20 cellular contexts compared by ENCODE assay signal in the genomic region with DNA sequence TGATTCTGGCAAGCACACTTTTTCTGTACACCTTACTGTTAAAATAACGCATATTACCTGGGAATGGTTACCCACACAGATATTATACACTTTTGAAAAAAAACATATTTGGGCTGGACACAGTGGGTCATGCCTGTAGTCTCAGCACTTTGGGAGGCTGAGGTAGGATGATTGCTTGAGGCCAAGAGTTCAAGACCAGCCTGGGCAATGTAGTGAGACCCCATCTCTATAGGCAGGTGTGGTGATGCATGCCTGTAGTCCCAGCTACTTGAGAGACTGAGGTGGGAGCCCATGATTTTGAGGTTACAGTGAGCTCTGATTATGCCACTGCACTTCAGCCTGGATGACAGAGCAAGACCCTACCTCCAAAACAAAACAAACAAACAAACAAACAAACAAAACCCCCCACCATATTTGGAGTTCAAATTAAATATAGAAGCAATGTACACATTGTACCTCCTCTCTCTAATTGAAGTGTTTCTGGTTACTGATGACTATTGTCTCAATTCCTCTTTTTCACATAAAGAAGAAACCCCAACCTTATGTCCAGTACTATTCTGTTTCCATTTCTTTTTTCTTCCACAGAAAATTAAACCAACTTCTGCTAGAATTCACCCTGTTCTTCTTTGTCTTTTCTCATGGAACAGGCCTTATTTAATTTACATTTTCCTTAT.
DNase-seq lines count a peak whose midpoint lies in the region; ATAC-seq and TF ChIP-seq lines count a peak whose summit lies in the region.
"Had no signal": no experiment of that assay in that cellular context is flagged by ENCODE, and none has a peak within 500 bp of the region (broad histone marks: within the 10 kb centered on the region; RNA-seq: fewer than 3 reads in every experiment).

No MANE protein-coding gene starts in this region.

- no peaks in the 10 kb centered on the region for H3K36me3 ChIP-seq in heart left ventricle

- no peaks in the 10 kb centered on the region for H3K4me1 Mint-ChIP-seq in naive thymus-derived CD8-positive, alpha-beta T cell

- no peaks in the 10 kb centered on the region for H3K27me3 ChIP-seq in heart left ventricle

- intact Hi-C loops in heart left ventricle (cut with DNase I): loop anchor here in 1 of 10 donors (10.0 kb wide), 1 partner anchor 327 kb away; no protein-coding TSS in a partner anchor

- H3K27ac ChIP-seq in heart left ventricle: no peak overlapping the region
- H3K27ac ChIP-seq: C4-2B had no signal

- peaks cover 0 to 16% (median 5%) of the 10 kb centered on the region in 12 donors for H3K4me1 ChIP-seq in heart left ventricle

- no peak overlapping the region for H3K4me3 ChIP-seq in heart left ventricle

- H3K9me3 ChIP-seq in heart left ventricle: no peaks in the 10 kb centered on the region

- peaks cover 3 to 20% (median 10%) of the 10 kb centered on the region in 5 donors for H3K27me3 Mint-ChIP-seq in naive thymus-derived CD8-positive, alpha-beta T cell

- POLR2A ChIA-PET in naive thymus-derived CD8-positive, alpha-beta T cell (lab: Charles Lee): no interaction called here

- TF ChIP-seq CTCF in heart left ventricle (IDR thresholded peaks at IDR 0.05): no peak

- H3K4me3 Mint-ChIP-seq in naive thymus-derived CD8-positive, alpha-beta T cell: no peak overlapping the region
- H3K4me3 Mint-ChIP-seq: activated T-helper 1 cell treated with anti-CD3 and anti-CD28 coated beads, Interleukin-12 subunit alpha, Interleukin-12 subunit beta, Interleukin-2, Interleukin-4 antibody, amounts not matched to agents 30 ng/mL and 10 ng/mL and 1 ng/mL, durations not matched to agents 14 hours and 24 hours and 36 hours had no signal

- TF ChIP-seq POLR2A in heart left ventricle (IDR thresholded peaks at IDR 0.05): no peak

- DNase-seq in NOMO-1 treated with DMSO at 0.1 percent for 48 hours (lab: John Stamatoyannopoulos, UW; ENCODE audit: unreplicated experiment): peak; percentile 32
- DNase-seq in NOMO-1 treated with dmso at 0.1 percent for 144 hours (lab: John Stamatoyannopoulos, UW; ENCODE audit: unreplicated experiment): no peak
- DNase-seq in NCI-H2029 treated with DMSO at 0.1 percent for 48 hours (lab: John Stamatoyannopoulos, UW): no peak
- no peak for DNase-seq in naive thymus-derived CD8-positive, alpha-beta T cell
- DNase-seq in heart left ventricle: no peak
- DNase-seq in activated T-cell treated with anti-CD3 and anti-CD28 coated beads for 4 hours: no peak
- DNase-seq: 8988T; activated CD4-positive, alpha-beta T cell treated with anti-CD3 and anti-CD28 coated beads, Interleukin-2, amount 50 U/mL, for 48 hours; cerebellar nuclear complex; DMS79 treated with DMSO at 0.1 percent for 48 hours; Kasumi-1; naive B cell; NCI-H1436 treated with DMSO at 0.1 percent for 48 hours; NCI-H345; stimulated activated CD4-positive, alpha-beta T cell treated with anti-CD3 and anti-CD28 coated beads, Interleukin-15, amount 100 ng/mL, for 24 hours; substantia nigra had no signal

- H3K27ac Mint-ChIP-seq in naive thymus-derived CD8-positive, alpha-beta T cell: no peak overlapping the region
- H3K27ac Mint-ChIP-seq: activated T-helper 1 cell treated with anti-CD3 and anti-CD28 coated beads, Interleukin-12 subunit alpha, Interleukin-12 subunit beta, Interleukin-2, Interleukin-4 antibody, amounts not matched to agents 30 ng/mL and 10 ng/mL and 1 ng/mL, durations not matched to agents 14 hours and 24 hours and 36 hours; naive B cell had no signal

- H3K9me3 Mint-ChIP-seq in naive thymus-derived CD8-positive, alpha-beta T cell: no peaks in the 10 kb centered on the region
- H3K9me3 Mint-ChIP-seq: activated T-helper 1 cell treated with anti-CD3 and anti-CD28 coated beads, Interleukin-12 subunit alpha, Interleukin-12 subunit beta, Interleukin-2, Interleukin-4 antibody, amounts not matched to agents 30 ng/mL and 10 ng/mL and 1 ng/mL, durations not matched to agents 14 hours and 24 hours and 36 hours had no signal

- no peaks in the 10 kb centered on the region for H3K36me3 Mint-ChIP-seq in naive thymus-derived CD8-positive, alpha-beta T cell
- H3K36me3 Mint-ChIP-seq: naive B cell had no signal

- WGBS in heart left ventricle, 4 donors: 93 to 100% (median 99%) methylated on average over 1 of the region's 1 CpG

- ATAC-seq in HG02623 (IDR thresholded peaks at IDR 0.05; ENCODE audit: unreplicated experiment): peak; percentile 60
- ATAC-seq in HG03378 (IDR thresholded peaks at IDR 0.05; ENCODE audit: unreplicated experiment): peak; percentile 70
- ATAC-seq in naive thymus-derived CD8-positive, alpha-beta T cell: no peak
- no peak for ATAC-seq in heart left ventricle

Comparison
In these comparisons a context has a peak if more than half of its experiments do, and no peak if none do; other contexts are left out.
1. ATAC-seq: peak in HG02623 (single experiment) and HG03378 (single experiment); none in naive thymus-derived CD8-positive, alpha-beta T cell (0 of 2) and heart left ventricle (0 of 4).